Comparison of ENCODE assay signal across 1 cellular context in the genomic region with DNA sequence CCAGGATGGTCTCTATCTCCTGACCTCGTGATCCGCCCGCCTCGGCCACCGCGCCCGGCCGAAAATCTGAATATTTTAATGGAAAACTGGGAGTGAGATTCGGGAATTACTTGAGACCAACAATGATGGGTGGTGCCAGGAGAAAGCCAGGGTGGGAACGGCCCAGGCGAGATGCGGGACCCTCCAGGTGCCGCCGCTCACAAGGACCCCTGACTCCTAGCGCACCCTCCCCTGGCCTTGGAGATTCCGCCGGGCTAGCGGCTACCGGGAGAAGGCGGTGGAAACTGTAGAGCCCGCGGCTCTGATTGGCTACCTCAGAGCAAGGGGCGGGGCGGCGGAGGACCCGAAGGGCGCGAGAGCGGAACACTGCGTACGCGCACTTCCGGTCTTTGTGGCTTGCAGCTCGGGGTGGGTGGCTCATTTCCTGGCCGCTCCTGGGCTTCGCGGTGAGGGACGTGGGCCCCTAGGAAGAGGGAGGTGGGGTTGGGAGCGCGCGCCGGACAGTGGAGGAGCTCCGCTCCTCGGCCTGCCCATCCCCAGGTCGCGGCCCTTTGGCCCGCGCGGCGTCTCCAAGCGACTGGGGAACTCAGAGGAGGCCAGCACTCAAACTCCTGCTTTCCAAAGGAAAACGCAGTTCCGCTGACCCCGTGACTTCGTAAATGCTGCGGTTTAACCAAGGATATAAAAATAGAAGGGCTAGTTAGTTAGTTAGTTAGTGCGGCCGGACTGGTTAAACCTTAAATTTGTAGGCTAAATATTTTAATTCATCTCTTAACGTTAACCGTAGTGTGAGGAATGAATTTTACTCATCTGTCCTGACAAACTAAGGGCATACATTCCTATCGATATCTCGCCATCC.
TF ChIP-seq lines count a peak whose summit lies in the region.

A gene (plus strand): TSS at position 371 of the 859 bp plus-strand sequence. CDS start 1,437 bp downstream, outside the sequence.

TF ChIP-seq in K562, 482 proteins besides CTCF, POLR2A, EP300 and RAD21 (continued from another document):
- TF ChIP-seq, protein P1, sequence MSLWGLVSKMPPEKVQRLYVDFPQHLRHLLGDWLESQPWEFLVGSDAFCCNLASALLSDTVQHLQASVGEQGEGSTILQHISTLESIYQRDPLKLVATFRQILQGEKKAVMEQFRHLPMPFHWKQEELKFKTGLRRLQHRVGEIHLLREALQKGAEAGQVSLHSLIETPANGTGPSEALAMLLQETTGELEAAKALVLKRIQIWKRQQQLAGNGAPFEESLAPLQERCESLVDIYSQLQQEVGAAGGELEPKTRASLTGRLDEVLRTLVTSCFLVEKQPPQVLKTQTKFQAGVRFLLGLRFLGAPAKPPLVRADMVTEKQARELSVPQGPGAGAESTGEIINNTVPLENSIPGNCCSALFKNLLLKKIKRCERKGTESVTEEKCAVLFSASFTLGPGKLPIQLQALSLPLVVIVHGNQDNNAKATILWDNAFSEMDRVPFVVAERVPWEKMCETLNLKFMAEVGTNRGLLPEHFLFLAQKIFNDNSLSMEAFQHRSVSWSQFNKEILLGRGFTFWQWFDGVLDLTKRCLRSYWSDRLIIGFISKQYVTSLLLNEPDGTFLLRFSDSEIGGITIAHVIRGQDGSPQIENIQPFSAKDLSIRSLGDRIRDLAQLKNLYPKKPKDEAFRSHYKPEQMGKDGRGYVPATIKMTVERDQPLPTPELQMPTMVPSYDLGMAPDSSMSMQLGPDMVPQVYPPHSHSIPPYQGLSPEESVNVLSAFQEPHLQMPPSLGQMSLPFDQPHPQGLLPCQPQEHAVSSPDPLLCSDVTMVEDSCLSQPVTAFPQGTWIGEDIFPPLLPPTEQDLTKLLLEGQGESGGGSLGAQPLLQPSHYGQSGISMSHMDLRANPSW (CRISPR knock-in tag; IDR thresholded peaks at IDR 0.05), result no peak
- TF ChIP-seq CHD2 (IDR thresholded peaks at IDR 0.05; ENCODE audit: low read depth, low read length) (peak; percentile 85), ZBTB8A (IDR thresholded peaks at IDR 0.05; ENCODE audit: partially characterized antibody) (no peak), SMARCA5 (IDR thresholded peaks at IDR 0.05) (no peak), NR2F6 (CRISPR knock-in tag; IDR thresholded peaks at IDR 0.05) (0 out of 2 replicates have a peak, but pooled peaks have one; percentile 68), ZNF764 (CRISPR knock-in tag; IDR thresholded peaks at IDR 0.05; ENCODE audit: low read depth) (0 out of 2 replicates have a peak, but pooled peaks have one; percentile 56), JUND (IDR thresholded peaks at IDR 0.05; ENCODE audit: borderline replicate concordance, low read depth, low read length) (no peak; the same call in 1 of the 2 replicates), JUND (tag; IDR thresholded peaks at IDR 0.05; ENCODE audit: borderline replicate concordance, low read depth, low read length) (no peak), ZNF780A (CRISPR knock-in tag; IDR thresholded peaks at IDR 0.05) (no peak), THRAP3 (IDR thresholded peaks at IDR 0.05; ENCODE audit: borderline replicate concordance) (no peak), ZNF316 (IDR thresholded peaks at IDR 0.05) (no peak), ZNF124 (CRISPR knock-in tag; IDR thresholded peaks at IDR 0.05) (no peak), RHOXF2B (CRISPR knock-in tag; conservative IDR thresholded peaks at IDR 0.05) (no peak), ZNF146 (CRISPR knock-in tag; IDR thresholded peaks at IDR 0.05; ENCODE audit: unreplicated experiment) (no peak), ZNF133 (CRISPR knock-in tag; IDR thresholded peaks at IDR 0.05) (no peak), SP2 (IDR thresholded peaks at IDR 0.05; ENCODE audit: extremely low read depth, low read depth, low read length, poor library complexity, severe bottlenecking) (no peak), ZNF589 (CRISPR knock-in tag; IDR thresholded peaks at IDR 0.05; ENCODE audit: low read depth) (no peak; the same call in 1 of the 2 replicates), NFIX (CRISPR knock-in tag; IDR thresholded peaks at IDR 0.05; ENCODE audit: low read depth) (no peak), ASH1L (IDR thresholded peaks at IDR 0.05; ENCODE audit: borderline replicate concordance, low read depth, partially characterized antibody) (no peak), RBBP5 (IDR thresholded peaks at IDR 0.05; ENCODE audit: borderline replicate concordance, insufficient read depth, low read length, poor library complexity, severe bottlenecking) (peak; percentile 75), CHD1 (IDR thresholded peaks at IDR 0.05; ENCODE audit: low read length) (peak; percentile 62), HSF4 (CRISPR knock-in tag; IDR thresholded peaks at IDR 0.05; ENCODE audit: borderline replicate concordance) (no peak), ZNF79 (CRISPR knock-in tag; IDR thresholded peaks at IDR 0.05; ENCODE audit: low read depth) (no peak), ZNF184 (CRISPR knock-in tag; IDR thresholded peaks at IDR 0.05) (no peak), ETV5 (CRISPR knock-in tag; IDR thresholded peaks at IDR 0.05; ENCODE audit: low read depth) (peak; percentile 94), PRMT5 (CRISPR knock-in tag; IDR thresholded peaks at IDR 0.05) (no peak), MED1 (CRISPR knock-in tag; IDR thresholded peaks at IDR 0.05; ENCODE audit: borderline replicate concordance) (no peak), BRD9 (IDR thresholded peaks at IDR 0.05; ENCODE audit: low read depth, partially characterized antibody) (peak; percentile 35), ZBTB17 (CRISPR knock-in tag; IDR thresholded peaks at IDR 0.05) (no peak), BACH1 (tag; IDR thresholded peaks at IDR 0.05) (no peak), TOE1 (IDR thresholded peaks at IDR 0.05; ENCODE audit: borderline replicate concordance) (peak; percentile 57), TOE1 (CRISPR knock-in tag; IDR thresholded peaks at IDR 0.05; ENCODE audit: borderline replicate concordance, low read depth) (no peak), NCOA1 (IDR thresholded peaks at IDR 0.05; ENCODE audit: low read depth) (peak; percentile 59), GTF2E2 (tag; IDR thresholded peaks at IDR 0.05) (peak; percentile 97), SAFB (IDR thresholded peaks at IDR 0.05; ENCODE audit: borderline replicate concordance, low read depth, low read length) (peak; percentile 14; the same call in 1 of the 2 replicates), JUNB (CRISPR knock-in tag; conservative IDR thresholded peaks at IDR 0.05) (0 out of 2 replicates have a peak, but pooled peaks have one; percentile 33)
- TF ChIP-seq, protein P2, sequence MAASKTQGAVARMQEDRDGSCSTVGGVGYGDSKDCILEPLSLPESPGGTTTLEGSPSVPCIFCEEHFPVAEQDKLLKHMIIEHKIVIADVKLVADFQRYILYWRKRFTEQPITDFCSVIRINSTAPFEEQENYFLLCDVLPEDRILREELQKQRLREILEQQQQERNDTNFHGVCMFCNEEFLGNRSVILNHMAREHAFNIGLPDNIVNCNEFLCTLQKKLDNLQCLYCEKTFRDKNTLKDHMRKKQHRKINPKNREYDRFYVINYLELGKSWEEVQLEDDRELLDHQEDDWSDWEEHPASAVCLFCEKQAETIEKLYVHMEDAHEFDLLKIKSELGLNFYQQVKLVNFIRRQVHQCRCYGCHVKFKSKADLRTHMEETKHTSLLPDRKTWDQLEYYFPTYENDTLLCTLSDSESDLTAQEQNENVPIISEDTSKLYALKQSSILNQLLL (CRISPR knock-in tag; IDR thresholded peaks at IDR 0.05; ENCODE audit: borderline replicate concordance), result no peak
- TF ChIP-seq, protein P3, sequence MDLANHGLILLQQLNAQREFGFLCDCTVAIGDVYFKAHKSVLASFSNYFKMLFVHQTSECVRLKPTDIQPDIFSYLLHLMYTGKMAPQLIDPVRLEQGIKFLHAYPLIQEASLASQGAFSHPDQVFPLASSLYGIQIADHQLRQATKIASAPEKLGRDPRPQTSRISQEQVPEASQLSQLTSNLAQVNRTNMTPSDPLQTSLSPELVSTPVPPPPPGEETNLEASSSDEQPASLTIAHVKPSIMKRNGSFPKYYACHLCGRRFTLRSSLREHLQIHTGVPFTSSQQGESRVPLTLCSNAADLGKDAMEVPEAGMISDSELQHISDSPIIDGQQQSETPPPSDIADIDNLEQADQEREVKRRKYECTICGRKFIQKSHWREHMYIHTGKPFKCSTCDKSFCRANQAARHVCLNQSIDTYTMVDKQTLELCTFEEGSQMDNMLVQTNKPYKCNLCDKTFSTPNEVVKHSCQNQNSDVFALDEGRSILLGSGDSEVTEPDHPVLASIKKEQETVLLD (IDR thresholded peaks at IDR 0.05), result no peak
- TF ChIP-seq, protein P4, sequence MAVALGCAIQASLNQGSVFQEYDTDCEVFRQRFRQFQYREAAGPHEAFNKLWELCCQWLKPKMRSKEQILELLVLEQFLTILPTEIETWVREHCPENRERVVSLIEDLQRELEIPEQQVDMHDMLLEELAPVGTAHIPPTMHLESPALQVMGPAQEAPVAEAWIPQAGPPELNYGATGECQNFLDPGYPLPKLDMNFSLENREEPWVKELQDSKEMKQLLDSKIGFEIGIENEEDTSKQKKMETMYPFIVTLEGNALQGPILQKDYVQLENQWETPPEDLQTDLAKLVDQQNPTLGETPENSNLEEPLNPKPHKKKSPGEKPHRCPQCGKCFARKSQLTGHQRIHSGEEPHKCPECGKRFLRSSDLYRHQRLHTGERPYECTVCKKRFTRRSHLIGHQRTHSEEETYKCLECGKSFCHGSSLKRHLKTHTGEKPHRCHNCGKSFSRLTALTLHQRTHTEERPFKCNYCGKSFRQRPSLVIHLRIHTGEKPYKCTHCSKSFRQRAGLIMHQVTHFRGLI (CRISPR knock-in tag; IDR thresholded peaks at IDR 0.05), result 0 out of 2 replicates have a peak, but pooled peaks have one; percentile 20
- TF ChIP-seq, protein P5, sequence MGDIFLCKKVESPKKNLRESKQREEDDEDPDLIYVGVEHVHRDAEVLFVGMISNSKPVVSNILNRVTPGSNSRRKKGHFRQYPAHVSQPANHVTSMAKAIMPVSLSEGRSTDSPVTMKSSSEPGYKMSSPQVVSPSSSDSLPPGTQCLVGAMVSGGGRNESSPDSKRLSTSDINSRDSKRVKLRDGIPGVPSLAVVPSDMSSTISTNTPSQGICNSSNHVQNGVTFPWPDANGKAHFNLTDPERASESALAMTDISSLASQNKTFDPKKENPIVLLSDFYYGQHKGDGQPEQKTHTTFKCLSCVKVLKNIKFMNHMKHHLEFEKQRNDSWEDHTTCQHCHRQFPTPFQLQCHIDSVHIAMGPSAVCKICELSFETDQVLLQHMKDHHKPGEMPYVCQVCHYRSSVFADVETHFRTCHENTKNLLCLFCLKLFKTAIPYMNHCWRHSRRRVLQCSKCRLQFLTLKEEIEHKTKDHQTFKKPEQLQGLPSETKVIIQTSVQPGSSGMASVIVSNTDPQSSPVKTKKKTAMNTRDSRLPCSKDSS (IDR thresholded peaks at IDR 0.05; ENCODE audit: low read depth, partially characterized antibody), result no peak
- TF ChIP-seq, protein P6, sequence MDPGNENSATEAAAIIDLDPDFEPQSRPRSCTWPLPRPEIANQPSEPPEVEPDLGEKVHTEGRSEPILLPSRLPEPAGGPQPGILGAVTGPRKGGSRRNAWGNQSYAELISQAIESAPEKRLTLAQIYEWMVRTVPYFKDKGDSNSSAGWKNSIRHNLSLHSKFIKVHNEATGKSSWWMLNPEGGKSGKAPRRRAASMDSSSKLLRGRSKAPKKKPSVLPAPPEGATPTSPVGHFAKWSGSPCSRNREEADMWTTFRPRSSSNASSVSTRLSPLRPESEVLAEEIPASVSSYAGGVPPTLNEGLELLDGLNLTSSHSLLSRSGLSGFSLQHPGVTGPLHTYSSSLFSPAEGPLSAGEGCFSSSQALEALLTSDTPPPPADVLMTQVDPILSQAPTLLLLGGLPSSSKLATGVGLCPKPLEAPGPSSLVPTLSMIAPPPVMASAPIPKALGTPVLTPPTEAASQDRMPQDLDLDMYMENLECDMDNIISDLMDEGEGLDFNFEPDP (CRISPR knock-in tag; IDR thresholded peaks at IDR 0.05), result peak; percentile 79; the same call in 1 of the 2 replicates
- TF ChIP-seq, protein P7, sequence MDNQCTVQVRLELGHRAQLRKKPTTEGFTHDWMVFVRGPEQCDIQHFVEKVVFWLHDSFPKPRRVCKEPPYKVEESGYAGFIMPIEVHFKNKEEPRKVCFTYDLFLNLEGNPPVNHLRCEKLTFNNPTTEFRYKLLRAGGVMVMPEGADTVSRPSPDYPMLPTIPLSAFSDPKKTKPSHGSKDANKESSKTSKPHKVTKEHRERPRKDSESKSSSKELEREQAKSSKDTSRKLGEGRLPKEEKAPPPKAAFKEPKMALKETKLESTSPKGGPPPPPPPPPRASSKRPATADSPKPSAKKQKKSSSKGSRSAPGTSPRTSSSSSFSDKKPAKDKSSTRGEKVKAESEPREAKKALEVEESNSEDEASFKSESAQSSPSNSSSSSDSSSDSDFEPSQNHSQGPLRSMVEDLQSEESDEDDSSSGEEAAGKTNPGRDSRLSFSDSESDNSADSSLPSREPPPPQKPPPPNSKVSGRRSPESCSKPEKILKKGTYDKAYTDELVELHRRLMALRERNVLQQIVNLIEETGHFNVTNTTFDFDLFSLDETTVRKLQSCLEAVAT (IDR thresholded peaks at IDR 0.05), result peak in 1 of 2 experiments; percentile 71; a peak in 1 of 4 replicates
- TF ChIP-seq, protein P8, sequence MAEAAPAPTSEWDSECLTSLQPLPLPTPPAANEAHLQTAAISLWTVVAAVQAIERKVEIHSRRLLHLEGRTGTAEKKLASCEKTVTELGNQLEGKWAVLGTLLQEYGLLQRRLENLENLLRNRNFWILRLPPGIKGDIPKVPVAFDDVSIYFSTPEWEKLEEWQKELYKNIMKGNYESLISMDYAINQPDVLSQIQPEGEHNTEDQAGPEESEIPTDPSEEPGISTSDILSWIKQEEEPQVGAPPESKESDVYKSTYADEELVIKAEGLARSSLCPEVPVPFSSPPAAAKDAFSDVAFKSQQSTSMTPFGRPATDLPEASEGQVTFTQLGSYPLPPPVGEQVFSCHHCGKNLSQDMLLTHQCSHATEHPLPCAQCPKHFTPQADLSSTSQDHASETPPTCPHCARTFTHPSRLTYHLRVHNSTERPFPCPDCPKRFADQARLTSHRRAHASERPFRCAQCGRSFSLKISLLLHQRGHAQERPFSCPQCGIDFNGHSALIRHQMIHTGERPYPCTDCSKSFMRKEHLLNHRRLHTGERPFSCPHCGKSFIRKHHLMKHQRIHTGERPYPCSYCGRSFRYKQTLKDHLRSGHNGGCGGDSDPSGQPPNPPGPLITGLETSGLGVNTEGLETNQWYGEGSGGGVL (CRISPR knock-in tag; IDR thresholded peaks at IDR 0.05), result no peak
- TF ChIP-seq, protein P9, sequence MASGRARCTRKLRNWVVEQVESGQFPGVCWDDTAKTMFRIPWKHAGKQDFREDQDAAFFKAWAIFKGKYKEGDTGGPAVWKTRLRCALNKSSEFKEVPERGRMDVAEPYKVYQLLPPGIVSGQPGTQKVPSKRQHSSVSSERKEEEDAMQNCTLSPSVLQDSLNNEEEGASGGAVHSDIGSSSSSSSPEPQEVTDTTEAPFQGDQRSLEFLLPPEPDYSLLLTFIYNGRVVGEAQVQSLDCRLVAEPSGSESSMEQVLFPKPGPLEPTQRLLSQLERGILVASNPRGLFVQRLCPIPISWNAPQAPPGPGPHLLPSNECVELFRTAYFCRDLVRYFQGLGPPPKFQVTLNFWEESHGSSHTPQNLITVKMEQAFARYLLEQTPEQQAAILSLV (tag; IDR thresholded peaks at IDR 0.05), result no peak
